In genomic region chr20:10511507-10512231, GRCh38 we compare ENCODE assay signal across 8 cellular contexts.
DNase-seq lines count a peak whose midpoint lies in the region; ATAC-seq and TF ChIP-seq lines count a peak whose summit lies in the region.

No MANE protein-coding gene starts in this region.

- H3K4me3 ChIP-seq in BE2C (ENCODE audit: low read depth, low read length) (no peak overlapping the region), NT2/D1 (ENCODE audit: insufficient read length, low read depth) (no peak overlapping the region)
- H3K4me3 ChIP-seq in naive thymus-derived CD4-positive, alpha-beta T cell (ENCODE audit: low read length), result no peak overlapping the region

- H3K4me3 Mint-ChIP-seq in naive thymus-derived CD4-positive, alpha-beta T cell, result peak overlapping the region in 2 of 10 donors; percentile 45 to 74
- no peak overlapping the region for H3K4me3 Mint-ChIP-seq in stimulated activated memory B cell treated with anti-CD40 and anti-IgM and Interleukin-4, amounts not matched to agents 10 μg/mL and 1 μg/mL and 100 μg/mL, for 72 hours

- intact Hi-C loops in naive thymus-derived CD4-positive, alpha-beta T cell (cut with micrococcal nuclease), result loop anchor here in 1 of 2 donors (1.0 kb wide), 1 partner anchor 8 kb away; no protein-coding TSS in a partner anchor

- peaks cover 0 to 9% (median 4%) of the 10 kb centered on the region in 5 donors for H3K36me3 Mint-ChIP-seq in naive thymus-derived CD4-positive, alpha-beta T cell
- peaks cover 7% of the 10 kb centered on the region for H3K36me3 Mint-ChIP-seq in stimulated activated memory B cell treated with anti-CD40 and anti-IgM and Interleukin-4, amounts not matched to agents 10 μg/mL and 1 μg/mL and 100 μg/mL, for 72 hours

- H3K27ac ChIP-seq in naive thymus-derived CD4-positive, alpha-beta T cell (ENCODE audit: low read depth, low read length), result no peak overlapping the region

- peak overlapping the region in 2 of 9 donors; percentile 52 to 83 for H3K27ac Mint-ChIP-seq in naive thymus-derived CD4-positive, alpha-beta T cell
- H3K27ac Mint-ChIP-seq in stimulated activated memory B cell treated with anti-CD40 and anti-IgM and Interleukin-4, amounts not matched to agents 10 μg/mL and 1 μg/mL and 100 μg/mL, for 72 hours, result peak overlapping the region; percentile 43

- H3K4me1 ChIP-seq in BE2C (peaks cover 18% of the 10 kb centered on the region), NT2/D1 (ENCODE audit: insufficient read depth, insufficient read length) (no peaks in the 10 kb centered on the region)
- H3K4me1 ChIP-seq in naive thymus-derived CD4-positive, alpha-beta T cell (ENCODE audit: control insufficient read depth in 2 of 2, insufficient read depth in 2 of 2, low read length in 2 of 2), result peaks cover 0 to 20% of the 10 kb centered on the region in 2 donors

- peak; percentile 86 for TF ChIP-seq POLR2A in erythroblast (IDR thresholded peaks at IDR 0.05; ENCODE audit: low read length)

- no peak for TF ChIP-seq CTCF in BE2C (IDR thresholded peaks at IDR 0.05; ENCODE audit: low read depth, low read length)

- CTCF ChIA-PET in naive thymus-derived CD4-positive, alpha-beta T cell (lab: Charles Lee), result no interaction called here

- peaks cover 8 to 49% (median 27%) of the 10 kb centered on the region in 7 donors for H3K4me1 Mint-ChIP-seq in naive thymus-derived CD4-positive, alpha-beta T cell
- H3K4me1 Mint-ChIP-seq in stimulated activated memory B cell treated with anti-CD40 and anti-IgM and Interleukin-4, amounts not matched to agents 10 μg/mL and 1 μg/mL and 100 μg/mL, for 72 hours, result peaks cover 22% of the 10 kb centered on the region

- H3K9ac ChIP-seq in NT2/D1 (ENCODE audit: insufficient read length, low read depth), result no peak overlapping the region

- H3K9me3 ChIP-seq in BE2C (no peaks in the 10 kb centered on the region), NT2/D1 (ENCODE audit: insufficient read depth, low read length) (no peaks in the 10 kb centered on the region)
- H3K9me3 ChIP-seq in naive thymus-derived CD4-positive, alpha-beta T cell (ENCODE audit: control insufficient read depth in 2 of 3, low read length in 3 of 3), result no peaks in the 10 kb centered on the region

- H3K9me3 Mint-ChIP-seq in naive thymus-derived CD4-positive, alpha-beta T cell, result peaks cover 0 to 3% (median 0%) of the 10 kb centered on the region in 11 donors
- H3K9me3 Mint-ChIP-seq in stimulated activated memory B cell treated with anti-CD40 and anti-IgM and Interleukin-4, amounts not matched to agents 10 μg/mL and 1 μg/mL and 100 μg/mL, for 72 hours, result no peaks in the 10 kb centered on the region

- H3K36me3 ChIP-seq in BE2C, result no peaks in the 10 kb centered on the region
- no peaks in the 10 kb centered on the region for H3K36me3 ChIP-seq in NT2/D1 (ENCODE audit: insufficient read depth, insufficient read length, low read length)
- no peaks in the 10 kb centered on the region for H3K36me3 ChIP-seq in naive thymus-derived CD4-positive, alpha-beta T cell (ENCODE audit: control insufficient read depth in 2 of 3, insufficient read depth in 3 of 3, low read length in 3 of 3)

- ATAC-seq in GM19043 (IDR thresholded peaks at IDR 0.05; ENCODE audit: low read depth, unreplicated experiment), result peak; percentile 98
- ATAC-seq in HG03196 (IDR thresholded peaks at IDR 0.05; ENCODE audit: unreplicated experiment), result peak; percentile 98
- peak; percentile 95 for ATAC-seq in naive thymus-derived CD4-positive, alpha-beta T cell
- ATAC-seq in stimulated activated memory B cell treated with anti-CD40 and anti-IgM and Interleukin-4, amounts not matched to agents 10 μg/mL and 1 μg/mL and 100 μg/mL, for 72 hours, result peak; percentile 86

- H3K27me3 ChIP-seq in BE2C, result no peaks in the 10 kb centered on the region
- H3K27me3 ChIP-seq in NT2/D1 (ENCODE audit: insufficient read depth, insufficient read length), result no peaks in the 10 kb centered on the region
- H3K27me3 ChIP-seq in naive thymus-derived CD4-positive, alpha-beta T cell (ENCODE audit: control insufficient read depth in 2 of 2, insufficient read depth in 2 of 2, low read length in 2 of 2), result no peaks in the 10 kb centered on the region

- peak; percentile 74 for DNase-seq in BE2C
- DNase-seq in NT2/D1 (ENCODE audit: low read depth, low spot score), result peak; percentile 44
- DNase-seq in activated CD8-positive, alpha-beta memory T cell treated with anti-CD3 and anti-CD28 coated beads, Interleukin-2, amount 50 U/mL, for 24 hours (ENCODE audit: extremely low read depth), result peak; percentile 53
- peak; percentile 95 to 96 for DNase-seq in erythroblast (lab: John Stamatoyannopoulos, UW)
- peak in 2 of 9 donors; percentile 17 to 72 for DNase-seq in naive thymus-derived CD4-positive, alpha-beta T cell

- no peaks in the 10 kb centered on the region for H3K27me3 Mint-ChIP-seq in naive thymus-derived CD4-positive, alpha-beta T cell
- H3K27me3 Mint-ChIP-seq in stimulated activated memory B cell treated with anti-CD40 and anti-IgM and Interleukin-4, amounts not matched to agents 10 μg/mL and 1 μg/mL and 100 μg/mL, for 72 hours, result no peaks in the 10 kb centered on the region

- POLR2A ChIA-PET in naive thymus-derived CD4-positive, alpha-beta T cell (lab: Charles Lee), result no interaction called here
